Comparison of ENCODE assay signal across 23 cellular contexts in the genomic region with DNA sequence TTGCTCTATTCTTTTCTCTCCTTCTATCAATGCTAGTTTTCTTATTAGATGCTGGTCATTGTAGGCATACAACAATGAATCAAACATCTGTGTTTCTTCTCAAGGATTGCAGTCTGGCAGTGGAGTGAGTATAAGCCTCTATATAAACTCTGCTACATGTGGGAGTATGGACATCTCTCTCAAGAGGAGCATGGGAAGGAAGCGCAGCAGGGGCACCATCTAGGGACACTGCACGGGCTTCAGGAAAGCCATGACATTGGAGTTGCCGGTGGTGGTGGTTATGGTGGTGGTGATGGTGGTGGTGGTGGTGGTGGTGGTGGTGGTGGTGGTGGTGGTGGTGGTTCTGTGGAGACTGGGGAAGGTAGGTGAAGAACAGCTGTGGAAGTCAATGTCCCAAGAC.
DNase-seq lines count a peak whose midpoint lies in the region; ATAC-seq and TF ChIP-seq lines count a peak whose summit lies in the region.
"Had no signal": no experiment of that assay in that cellular context is flagged by ENCODE, and none has a peak within 500 bp of the region (broad histone marks: within the 10 kb centered on the region; RNA-seq: fewer than 3 reads in every experiment).

No MANE protein-coding gene starts in this region.

- H3K27me3 ChIP-seq in H9 (ENCODE audit: insufficient read depth, low read length) (no peaks in the 10 kb centered on the region), esophagus muscularis mucosa (no peaks in the 10 kb centered on the region)
- H3K27me3 ChIP-seq: gastrocnemius medialis, ovary, SJSA1, tibial nerve had no signal

- no peak for TF ChIP-seq POLR2A in esophagus muscularis mucosa (IDR thresholded peaks at IDR 0.05; ENCODE audit: low read depth)

- H3K36me3 Mint-ChIP-seq in H9 (ENCODE audit: insufficient read depth in 1 of 3, low read depth in 3 of 3) = 0 out of 7 replicates have a peak, but pooled peaks cover 0 to 4% (median 0%) of the 10 kb centered on the region in 3 experiments

- no peak overlapping the region for H4K91ac ChIP-seq in H9 (ENCODE audit: insufficient read length, low read depth, low read length)

- no peaks in the 10 kb centered on the region for H3K23me2 ChIP-seq in H9 (ENCODE audit: insufficient read length, low read depth, low read length, poor library complexity, severe bottlenecking)

- H2BK15ac ChIP-seq in H9 (ENCODE audit: low read depth, low read length) = no peak overlapping the region

- no peak overlapping the region for H3K27ac ChIP-seq in H9 (ENCODE audit: insufficient read length, low read depth, low read length)
- no peak overlapping the region for H3K27ac ChIP-seq in esophagus muscularis mucosa (replicated peaks in 1 of 4)
- H3K27ac ChIP-seq: epithelial cell of prostate, gastrocnemius medialis, HL-60, ovary, PC-9, SJSA1, tibial nerve had no signal

- no peak overlapping the region for H2AFZ ChIP-seq in H9 (ENCODE audit: low read length)
- H2AFZ ChIP-seq: PC-9 had no signal

- no peak overlapping the region for H3K4me3 Mint-ChIP-seq in H9
- H3K4me3 Mint-ChIP-seq: activated CD4-positive, alpha-beta T cell treated with anti-CD3 and anti-CD28 coated beads for 36 hours; B cell; dendritic cell treated with granulocyte-macrophage colony-stimulating factor and Interleukin-4, amounts not matched to agents 40 ng/mL and 50 ng/mL, for 4 days had no signal

- H3K4me1 ChIP-seq in H9 (ENCODE audit: insufficient read depth, low read length) (no peaks in the 10 kb centered on the region), esophagus muscularis mucosa (no peaks in the 10 kb centered on the region)
- H3K4me1 ChIP-seq: Caco-2, gastrocnemius medialis, HAP-1, SJSA1, tibial nerve had no signal

- DNase-seq in COLO668 (lab: John Stamatoyannopoulos, UW; ENCODE audit: unreplicated experiment) (peak; percentile 25), H9 (no peak), OCI-M1 (lab: John Stamatoyannopoulos, UW) (peak; percentile 50), esophagus muscularis mucosa (ENCODE audit: extremely low spot score) (peak; percentile 42), foreskin fibroblast (no peak)
- DNase-seq: activated CD4-positive, alpha-beta T cell treated with anti-CD3 and anti-CD28 coated beads for 36 hours; gastrocnemius medialis; NCI-H1105 treated with DMSO at 0.1 percent for 48 hours; NCI-H69; ovary; PC-9; stimulated activated naive CD4-positive, alpha-beta T cell; T-helper 9 cell had no signal

- H3T11ph ChIP-seq in H9 (ENCODE audit: low read length) = no peak overlapping the region

- TF ChIP-seq CTCF in H9 (conservative IDR thresholded peaks at IDR 0.05) = peak; percentile 32; the same call in 2 of the 3 replicates
- TF ChIP-seq CTCF in esophagus muscularis mucosa (IDR thresholded peaks at IDR 0.05) = no peak
- no peak for TF ChIP-seq CTCF in foreskin fibroblast (IDR thresholded peaks at IDR 0.05; ENCODE audit: low read depth, low read length)

- H4K20me1 ChIP-seq in H9 (ENCODE audit: control insufficient read depth, insufficient read depth, insufficient read length) = no peaks in the 10 kb centered on the region

- no peak overlapping the region for H3K23ac ChIP-seq in H9 (ENCODE audit: insufficient read length, low read depth, low read length)

- no peak for TF ChIP-seq EP300 in esophagus muscularis mucosa (IDR thresholded peaks at IDR 0.05)

- no peak overlapping the region for H2AK5ac ChIP-seq in H9 (ENCODE audit: insufficient read length, low read length)

- intact Hi-C loops in esophagus muscularis mucosa (cut with DNase I) = no loop called here

- H3K27me3 Mint-ChIP-seq in H9 (ENCODE audit: low read depth) = peaks cover 1% of the 10 kb centered on the region

- no peak overlapping the region for H3K27ac Mint-ChIP-seq in H9
- H3K27ac Mint-ChIP-seq: activated CD4-positive, alpha-beta T cell treated with anti-CD3 and anti-CD28 coated beads for 36 hours; B cell; dendritic cell treated with granulocyte-macrophage colony-stimulating factor and Interleukin-4, amounts not matched to agents 40 ng/mL and 50 ng/mL, for 4 days had no signal

- no peak overlapping the region for H2BK20ac ChIP-seq in H9 (ENCODE audit: low read depth, low read length, poor library complexity, severe bottlenecking)

- H3K79me1 ChIP-seq in H9 (ENCODE audit: insufficient read depth, low read depth, low read length, poor library complexity, severe bottlenecking) = no peaks in the 10 kb centered on the region

- H3K9me3 ChIP-seq in H9 (ENCODE audit: control insufficient read depth, low read depth, low read length) (no peaks in the 10 kb centered on the region), esophagus muscularis mucosa (no peaks in the 10 kb centered on the region)
- H3K9me3 ChIP-seq: Caco-2, gastrocnemius medialis, HAP-1, ovary, SJSA1, tibial nerve had no signal

- H4K5ac ChIP-seq in H9 (ENCODE audit: insufficient read length, low read depth, low read length) = no peak overlapping the region

- peaks cover 0 to 5% of the 10 kb centered on the region in 2 experiments; a peak in 2 of 4 replicates for H3K4me1 Mint-ChIP-seq in H9
- H3K4me1 Mint-ChIP-seq: activated CD4-positive, alpha-beta T cell treated with anti-CD3 and anti-CD28 coated beads for 36 hours; B cell had no signal

- no peak overlapping the region for H3K56ac ChIP-seq in H9 (ENCODE audit: insufficient read length, low read depth, low read length)

- no peak overlapping the region for H2BK12ac ChIP-seq in H9 (ENCODE audit: insufficient read length, low read depth, low read length)

- no peak for ATAC-seq in GM19463 (IDR thresholded peaks at IDR 0.05; ENCODE audit: unreplicated experiment)
- ATAC-seq in activated CD4-positive, CD25-positive, alpha-beta regulatory T cell treated with anti-CD3 and anti-CD28 coated beads, Interleukin-2, amount 50 U/mL, for 24 hours = no peak
- ATAC-seq: activated CD4-positive, alpha-beta T cell treated with anti-CD3 and anti-CD28 coated beads for 36 hours; gastrocnemius medialis had no signal

- H3K4ac ChIP-seq in H9 (ENCODE audit: low read depth, low read length) = no peak overlapping the region

- H3K18ac ChIP-seq in H9 (ENCODE audit: insufficient read length, low read depth, low read length) = no peak overlapping the region

- H2BK5ac ChIP-seq in H9 (ENCODE audit: insufficient read length, low read length) = no peak overlapping the region

- H3K14ac ChIP-seq in H9 (ENCODE audit: insufficient read depth, low read length) = no peak overlapping the region

- no peak overlapping the region for H2BK120ac ChIP-seq in H9 (ENCODE audit: low read depth, low read length, poor library complexity, severe bottlenecking)

- no CpG with 5 or more reads among the region's 3 CpGs for WGBS in H9 (ENCODE audit: extremely low coverage, insufficient read length, low lambda C conversion rate)
- WGBS in esophagus muscularis mucosa = 82% methylated on average over 3 of the region's 3 CpGs

- H3K4me3 ChIP-seq in esophagus muscularis mucosa = no peak overlapping the region
- H3K4me3 ChIP-seq in foreskin fibroblast (ENCODE audit: low read depth in 1 of 2, low read length in 2 of 2) = no peak overlapping the region
- H3K4me3 ChIP-seq: gastrocnemius medialis, HAP-1, ovary, PC-9, SJSA1, tibial nerve had no signal

- H3K79me2 ChIP-seq in H9 (ENCODE audit: insufficient read depth, low read length) = no peaks in the 10 kb centered on the region

- H3K9ac ChIP-seq in H9 (ENCODE audit: extremely low read depth, insufficient read length, low read length) = no peak overlapping the region

- peaks cover 0 to 2% of the 10 kb centered on the region in 2 experiments; a peak in 1 of 5 replicates for H3K9me3 Mint-ChIP-seq in H9
- H3K9me3 Mint-ChIP-seq: dendritic cell treated with granulocyte-macrophage colony-stimulating factor and Interleukin-4, amounts not matched to agents 40 ng/mL and 50 ng/mL, for 4 days had no signal

- no peaks in the 10 kb centered on the region for H3K36me3 ChIP-seq in esophagus muscularis mucosa
- H3K36me3 ChIP-seq: gastrocnemius medialis, HAP-1, ovary, SJSA1, tibial nerve had no signal

- no peak overlapping the region for H4K8ac ChIP-seq in H9 (replicated peaks; ENCODE audit: insufficient read length, low read depth, low read length)

- no peak overlapping the region for H3K4me2 ChIP-seq in H9 (ENCODE audit: insufficient read depth, insufficient read length, low read length)
- H3K4me2 ChIP-seq: PC-9 had no signal

Comparison
In these comparisons a context has a peak if more than half of its experiments do, and no peak if none do; other contexts are left out.
1. DNase-seq: peak in COLO668 (single experiment), OCI-M1 (single experiment) and esophagus muscularis mucosa (single experiment); none in H9 (single experiment) and foreskin fibroblast (0 of 2).